In the genomic region with DNA sequence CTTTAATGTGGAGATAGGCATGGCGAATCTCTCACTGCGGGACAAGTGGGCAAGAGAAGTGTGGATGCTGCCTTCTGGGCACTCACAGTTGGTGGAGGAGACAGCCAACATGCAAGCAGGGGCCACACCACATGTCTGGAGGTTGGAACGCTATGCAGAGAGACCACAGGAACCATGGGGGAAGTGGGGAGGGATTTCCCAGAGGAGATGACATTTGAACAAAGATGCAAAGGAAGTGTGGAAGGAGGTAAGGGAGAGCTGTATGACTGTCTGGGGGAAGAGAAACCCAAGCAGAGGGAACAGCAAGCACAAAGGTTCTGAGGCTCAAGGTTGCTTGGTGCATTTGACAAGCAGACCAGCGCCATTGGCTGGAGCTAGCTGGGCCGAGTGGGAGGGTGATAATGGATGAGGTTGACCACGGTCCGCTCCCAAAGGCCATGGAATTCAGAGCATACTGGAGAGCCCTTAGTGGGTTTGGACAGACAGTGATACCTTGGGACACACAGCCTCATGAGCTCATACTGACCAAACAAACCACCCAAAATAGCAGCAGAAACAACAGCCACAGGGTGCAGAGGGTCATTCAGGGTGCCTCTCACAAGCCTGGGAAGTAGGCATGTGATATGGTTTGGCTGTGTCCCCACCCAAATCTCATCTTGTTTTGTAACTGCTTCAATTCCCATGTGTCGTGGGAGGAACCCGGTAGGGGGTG, we compare ENCODE assay signal across 22 cellular contexts. TPM values are rescaled to one million over a fixed set of nuclear protein-coding genes. Genes with fewer than 3 reads are reported as not detected.
A peak's percentile ranks its signal among the peaks of the same experiment; 100 is the strongest.
DNase-seq lines count a peak whose midpoint lies in the region; ATAC-seq, FAIRE-seq and TF ChIP-seq lines count a peak whose summit lies in the region.
"Had no signal": no experiment of that assay in that cellular context is flagged by ENCODE, and none has a peak within 500 bp of the region (broad histone marks: within the 10 kb centered on the region; RNA-seq: fewer than 3 reads in every experiment).

No MANE protein-coding gene starts in this region.

- in situ Hi-C loops in GM23248 (cut with MboI), result no loop called here
- in situ Hi-C loops in K562 (cut with MboI), result no loop called here
- in situ Hi-C loops in HepG2 (cut with HindIII; ENCODE audit: extremely low pct_ligation_motif_present, low pct_unique_long_range_greater_than_20kb), result no loop called here

- POLR2A ChIA-PET in K562 (lab: Yijun Ruan, JAX) (no interaction called here), HepG2 (lab: Yijun Ruan, JAX) (no interaction called here)

- TF ChIP-seq RAD21 in K562 (CRISPR knock-in tag; conservative IDR thresholded peaks at IDR 0.05 in 1 of 2, IDR thresholded peaks at IDR 0.05 in 1 of 2) (no peak), HepG2 (CRISPR knock-in tag; IDR thresholded peaks at IDR 0.05) (no peak)

- H3F3A ChIP-seq in GM23248 (ENCODE audit: insufficient read depth), result peaks cover 16% of the 10 kb centered on the region

- H3K9ac ChIP-seq in GM23248 (no peak overlapping the region), K562 (ENCODE audit: insufficient read depth in 1 of 2, low read depth in 2 of 2, low read length in 2 of 2) (no peak overlapping the region), HepG2 (ENCODE audit: insufficient read depth, low read depth, low read length) (no peak overlapping the region)

- intact Hi-C loops in K562 (cut with micrococcal nuclease), result no loop called here
- intact Hi-C loops in HepG2 (cut with micrococcal nuclease; ENCODE audit: unreplicated experiment), result no loop called here

- TF ChIP-seq EP300 in K562 (IDR thresholded peaks at IDR 0.05; ENCODE audit: low read length), result no peak
- no peak for TF ChIP-seq EP300 in HepG2 (IDR thresholded peaks at IDR 0.05; ENCODE audit: low read depth in 2 of 2, low read length in 2 of 2)
- no peak for TF ChIP-seq EP300 in HepG2 (CRISPR knock-in tag; IDR thresholded peaks at IDR 0.05; ENCODE audit: borderline replicate concordance)

- DNase-seq in GM23248, result peak; percentile 25
- DNase-seq in K562 (ENCODE audit: extremely low read depth in 1 of 4, low spot score in 3 of 4), result peak in 1 of 4 experiments; percentile 28
- no peak for DNase-seq in HepG2 (ENCODE audit: low spot score)
- peak; percentile 67 for DNase-seq in stromal cell of bone marrow (ENCODE audit: low read depth)
- DNase-seq in NCI-H2196 treated with DMSO at 0.1 percent for 48 hours (lab: John Stamatoyannopoulos, UW; ENCODE audit: unreplicated experiment), result no peak
- no peak for DNase-seq in activated naive CD4-positive, alpha-beta T cell (lab: John Stamatoyannopoulos, UW)
- no peak for DNase-seq in activated CD4-positive, alpha-beta T cell treated with anti-CD3 and anti-CD28 coated beads, Interleukin-2, amount 50 U/mL, for 4 hours
- DNase-seq: activated naive CD4-positive, alpha-beta T cell treated with anti-CD3 and anti-CD28 coated beads, Interleukin-2, amount 50 U/mL, for 16 hours; body of pancreas; GDM1; GOT3; mesendoderm; NCI-H1436; NCI-H2171 treated with DMSO at 0.1 percent for 48 hours; NCI-H774; nephron progenitor cell; PC-9 had no signal

- H3K27ac ChIP-seq in GM23248, result no peak overlapping the region
- no peak overlapping the region for H3K27ac ChIP-seq in K562 (ENCODE audit: extremely low read depth, low read depth, low read length)
- H3K27ac ChIP-seq in HepG2 (ENCODE audit: extremely low read length, insufficient read depth, low read length), result no peak overlapping the region
- H3K27ac ChIP-seq: body of pancreas, heart left ventricle, PC-9, SK-N-MC had no signal

- no peaks in the 10 kb centered on the region for H3K9me3 ChIP-seq in GM23248 (ENCODE audit: low read depth)
- H3K9me3 ChIP-seq in K562 (replicated peaks; ENCODE audit: control insufficient read depth, insufficient read depth, low read depth, low read length), result peaks cover 9% of the 10 kb centered on the region
- no peaks in the 10 kb centered on the region for H3K9me3 ChIP-seq in HepG2 (ENCODE audit: low read length)
- H3K9me3 ChIP-seq: body of pancreas, heart left ventricle had no signal

- H3K4me2 ChIP-seq in GM23248 (ENCODE audit: unreplicated experiment), result no peak overlapping the region
- no peak overlapping the region for H3K4me2 ChIP-seq in K562 (ENCODE audit: insufficient read depth, low read length)
- H3K4me2 ChIP-seq in HepG2 (ENCODE audit: low read depth, low read length), result no peak overlapping the region
- H3K4me2 ChIP-seq: PC-9 had no signal

- H3K4me1 ChIP-seq in GM23248 (ENCODE audit: insufficient read depth) (peaks cover 17% of the 10 kb centered on the region), K562 (replicated peaks in 1 of 2; ENCODE audit: control insufficient read depth in 2 of 2, insufficient read depth in 2 of 2, low read length in 2 of 2) (peaks cover 40 to 46% of the 10 kb centered on the region in 2 experiments), HepG2 (ENCODE audit: insufficient read depth, low read length) (0 out of 2 replicates have a peak, but pooled peaks cover 7% of the 10 kb centered on the region)
- H3K4me1 ChIP-seq: body of pancreas had no signal

- no peak for TF ChIP-seq CTCF in K562 (IDR thresholded peaks at IDR 0.05 in 2 of 3, conservative IDR thresholded peaks at IDR 0.05 in 1 of 3; ENCODE audit: insufficient read depth in 2 of 3, low read depth in 1 of 3, low read length in 3 of 3)
- no peak for TF ChIP-seq CTCF in HepG2 (CRISPR knock-in tag; IDR thresholded peaks at IDR 0.05)

- H3K79me2 ChIP-seq in GM23248 (ENCODE audit: insufficient read depth) (no peaks in the 10 kb centered on the region), K562 (ENCODE audit: control insufficient read depth, insufficient read depth, low read length) (no peaks in the 10 kb centered on the region), HepG2 (ENCODE audit: insufficient read depth, low read length) (no peaks in the 10 kb centered on the region)

- H3K36me3 ChIP-seq in GM23248 (ENCODE audit: low read depth) (no peaks in the 10 kb centered on the region), K562 (ENCODE audit: control insufficient read depth, insufficient read depth, low read length) (no peaks in the 10 kb centered on the region), HepG2 (replicated peaks in 1 of 2; ENCODE audit: control insufficient read depth in 1 of 2, insufficient read depth in 2 of 2, low read length in 2 of 2) (no peaks in the 10 kb centered on the region)
- H3K36me3 ChIP-seq: heart left ventricle had no signal

- FAIRE-seq in K562 (lab: Jason Lieb, UNC) (no peak), HepG2 (lab: Jason Lieb, UNC) (no peak)
- FAIRE-seq: islet of Langerhans had no signal

- ATAC-seq in K562, result no peak
- peak; percentile 29; the same call in 2 of the 3 replicates for ATAC-seq in HepG2
- no peak for ATAC-seq in HG03457 (IDR thresholded peaks at IDR 0.05; ENCODE audit: unreplicated experiment)
- ATAC-seq: body of pancreas, esophagus mucosa had no signal

- H3K4me3 ChIP-seq in GM23248 (no peak overlapping the region), K562 (no peak overlapping the region), HepG2 (replicated peaks in 1 of 3; ENCODE audit: insufficient read depth in 1 of 3, low read depth in 2 of 3, low read length in 3 of 3) (no peak overlapping the region)
- H3K4me3 ChIP-seq: body of pancreas, heart left ventricle, PC-9, SK-N-MC had no signal

- WGBS in GM23248 (ENCODE audit: low coverage in 1 of 2, low lambda C conversion rate in 2 of 2, missing lambda C conversion rate in 2 of 2), 2 experiments, result 82 to 85% methylated on average over 9 of the region's 9 CpGs
- 78% methylated on average over 9 of the region's 9 CpGs for WGBS in K562 (ENCODE audit: insufficient coverage, low coverage, missing lambda C conversion rate)
- WGBS in HepG2 (ENCODE audit: low lambda C conversion rate), result 36% methylated on average over 9 of the region's 9 CpGs

- H3K27me3 ChIP-seq in GM23248 (replicated peaks; ENCODE audit: insufficient read depth) (no peaks in the 10 kb centered on the region), K562 (ENCODE audit: control insufficient read depth in 2 of 2, insufficient read depth in 2 of 2, low read length in 2 of 2) (no peaks in the 10 kb centered on the region), HepG2 (ENCODE audit: control insufficient read depth in 1 of 2, insufficient read depth in 2 of 2, low read length in 2 of 2) (peaks cover 0 to 6% of the 10 kb centered on the region in 2 experiments; a peak in 2 of 5 replicates)
- H3K27me3 ChIP-seq: body of pancreas, heart left ventricle had no signal

- CTCF ChIA-PET in K562 (lab: Yijun Ruan, JAX; ENCODE audit: low intra/inter-chr PET ratio) (no interaction called here), HepG2 (lab: Yijun Ruan, JAX; ENCODE audit: low intra/inter-chr PET ratio, low total read pairs) (no interaction called here)

- no peaks in the 10 kb centered on the region for H3K9me1 ChIP-seq in K562 (ENCODE audit: control insufficient read depth, insufficient read depth, low read length)

- H4K20me1 ChIP-seq in GM23248 (ENCODE audit: insufficient read depth), result no peaks in the 10 kb centered on the region
- no peaks in the 10 kb centered on the region for H4K20me1 ChIP-seq in K562 (replicated peaks; ENCODE audit: control insufficient read depth, insufficient read depth, low read length)
- H4K20me1 ChIP-seq in HepG2 (ENCODE audit: insufficient read depth, low read length), result no peaks in the 10 kb centered on the region

- no TSS peak for BruUV-seq in K562 (replicated peaks; lab: Mats Ljungman, UMichigan)
- no TSS peak for BruUV-seq in HepG2 (replicated peaks; lab: Mats Ljungman, UMichigan)

- no peaks in the 10 kb centered on the region for H3K9me2 ChIP-seq in GM23248 (ENCODE audit: insufficient read depth)

- no peak overlapping the region for H2AFZ ChIP-seq in GM23248
- 0 out of 2 replicates have a peak overlapping the region, but pooled peaks have one; percentile 32 for H2AFZ ChIP-seq in K562 (ENCODE audit: low read depth, low read length)
- no peak overlapping the region for H2AFZ ChIP-seq in HepG2 (ENCODE audit: low read length)
- H2AFZ ChIP-seq: PC-9 had no signal

- TF ChIP-seq POLR2A in K562 (conservative IDR thresholded peaks at IDR 0.05) (no peak), HepG2 (IDR thresholded peaks at IDR 0.05; ENCODE audit: insufficient read depth in 1 of 2, low read depth in 2 of 2, low read length in 2 of 2) (no peak)

RNA-seq across cellular contexts. Expression of a gene that starts 7.6 kb away (rescaled TPM):
- 2.6 and 5.6 TPM in 2 replicates for total RNA-seq in GM23248 (2014; rRNA removed; shearing (Covaris generic))
- polyA plus RNA-seq in GM23248 (2016; fragmentation: Nextera tagmentation; extraction: Ambion mirVana) (3.8 and 5.0 TPM in 2 replicates), K562 (2011; rRNA removed) (3.6 and 10.0 TPM in 2 replicates), K562 (2014; fragmentation: Illumina TruSeq; extraction: Trizol) (6.0 and 8.2 TPM in 2 replicates), K562 (2014; fragmentation: Nextera tagmentation; extraction: Ambion mirVana) (under 1 TPM; 0.73 to 0.93 TPM), K562 (2014; rRNA removed) (9.4 and 11.4 TPM in 2 replicates), HepG2 (2011; rRNA removed) (1.9 and 2.0 TPM in 2 replicates)
- 5.9 and 9.9 TPM in 2 replicates for total RNA-seq in K562 (2011; cell fraction: chromatin; rRNA removed; ENCODE audit: low replicate concordance)
- 7.8 and 8.4 TPM in 2 replicates for total RNA-seq in K562 (2011; cell fraction: nucleolus; rRNA removed)
- total RNA-seq in K562 (2011; cell fraction: nucleoplasm; rRNA removed), result 4.7 and 6.6 TPM in 2 replicates
- total RNA-seq in K562 (2014; rRNA removed) (7.3 and 8.5 TPM in 2 replicates), K562 (2014; rRNA removed; fragmentation: Illumina TruSeq; extraction: Trizol) (2.0 and 2.2 TPM in 2 replicates), K562 (2015; rRNA removed; fragmentation: Illumina TruSeq; extraction: Trizol) (3.3 and 4.1 TPM in 2 replicates), K562 (2021) (15.5 and 15.7 TPM in 2 replicates), HepG2 (2016; rRNA removed; fragmentation: Illumina TruSeq; extraction: Trizol) (1.7 and 1.9 TPM in 2 replicates)
- 9.4 and 16.0 TPM in 2 replicates for polyA plus RNA-seq in K562 (2011; cell fraction: cytosol; rRNA removed)
- 9.5 and 9.7 TPM in 2 replicates for polyA plus RNA-seq in K562 (2011; cell fraction: nucleus; rRNA removed)
- 7.9 and 9.5 TPM in 2 replicates for polyA plus RNA-seq in K562 (2012)
- polyA minus RNA-seq in K562 (2011; rRNA and poly(A)+ RNA removed), result 2.6 and 4.1 TPM in 2 replicates
- polyA minus RNA-seq in K562 (2011; cell fraction: cytosol; rRNA and poly(A)+ RNA removed), result 3.7 and 8.8 TPM in 2 replicates
- polyA minus RNA-seq in K562 (2011; cell fraction: nucleus; rRNA and poly(A)+ RNA removed), result 2.4 and 4.6 TPM in 2 replicates
- 0.81 and 1.3 TPM in 2 replicates for total RNA-seq in HepG2 (2016; cell fraction: cytosol; rRNA removed; fragmentation: Illumina TruSeq; extraction: Trizol; ENCODE audit: low read depth)
- 1.8 and 2.0 TPM in 2 replicates for total RNA-seq in HepG2 (2016; cell fraction: insoluble cytoplasmic fraction; rRNA removed; fragmentation: Illumina TruSeq; extraction: Trizol)
- 1.8 and 2.3 TPM in 2 replicates for total RNA-seq in HepG2 (2016; cell fraction: membrane; rRNA removed; fragmentation: Illumina TruSeq; extraction: Trizol)
- total RNA-seq in HepG2 (2016; cell fraction: nucleus; rRNA removed; fragmentation: Illumina TruSeq; extraction: Trizol), result 1.4 and 1.5 TPM in 2 replicates
- polyA plus RNA-seq in HepG2 (2011; cell fraction: cytosol; rRNA removed), result 1.5 and 2.7 TPM in 2 replicates
- polyA plus RNA-seq in HepG2 (2011; cell fraction: nucleus; rRNA removed), result 6.1 and 6.2 TPM in 2 replicates
- 0.95 and 1.2 TPM in 2 replicates for polyA plus RNA-seq in HepG2 (2012)
- 0.83 and 1.3 TPM in 2 replicates for polyA plus RNA-seq in HepG2 (2016; cell fraction: cytosol; fragmentation: Illumina TruSeq; extraction: Trizol; ENCODE audit: low read depth)
- polyA plus RNA-seq in HepG2 (2016; cell fraction: insoluble cytoplasmic fraction; fragmentation: Illumina TruSeq; extraction: Trizol; ENCODE audit: low read depth), result 2.6 and 3.0 TPM in 2 replicates
- polyA plus RNA-seq in HepG2 (2016; cell fraction: membrane; fragmentation: Illumina TruSeq; extraction: Trizol; ENCODE audit: low read depth), result 1.3 and 1.8 TPM in 2 replicates
- 3.1 and 3.2 TPM in 2 replicates for polyA plus RNA-seq in HepG2 (2016; cell fraction: nucleus; fragmentation: Illumina TruSeq; extraction: Trizol; ENCODE audit: insufficient read depth, low read depth)
- 2.7 and 3.5 TPM in 2 replicates for polyA minus RNA-seq in HepG2 (2011; rRNA and poly(A)+ RNA removed; ENCODE audit: low replicate concordance)
- polyA minus RNA-seq in HepG2 (2011; cell fraction: cytosol; rRNA and poly(A)+ RNA removed), result 0.40 and 1.2 TPM in 2 replicates
- 0.50 and 0.52 TPM in 2 replicates for polyA minus RNA-seq in HepG2 (2011; cell fraction: nucleus; rRNA and poly(A)+ RNA removed)

RNA-seq across cellular contexts. Expression of a gene that starts 57.6 kb away (rescaled TPM):
- total RNA-seq in GM23248 (2014; rRNA removed; shearing (Covaris generic)), result not detected in 2 replicates
- polyA plus RNA-seq in GM23248 (2016; fragmentation: Nextera tagmentation; extraction: Ambion mirVana) (not detected in 2 replicates), K562 (2011; rRNA removed) (0.10 and 1.0 TPM in 2 replicates), K562 (2014; fragmentation: Illumina TruSeq; extraction: Trizol) (0.37 and 0.44 TPM in 2 replicates), K562 (2014; fragmentation: Nextera tagmentation; extraction: Ambion mirVana) (under 1 TPM; 0.06 to 0.07 TPM), K562 (2014; rRNA removed) (0.16 and 0.20 TPM in 2 replicates), HepG2 (2011; rRNA removed) (0.03 TPM in 1 of 2 replicates, not detected in the other)
- 0.30 and 0.76 TPM in 2 replicates for total RNA-seq in K562 (2011; cell fraction: chromatin; rRNA removed; ENCODE audit: low replicate concordance)
- 0.83 and 0.92 TPM in 2 replicates for total RNA-seq in K562 (2011; cell fraction: nucleolus; rRNA removed)
- 0.53 and 0.81 TPM in 2 replicates for total RNA-seq in K562 (2011; cell fraction: nucleoplasm; rRNA removed)
- total RNA-seq in K562 (2014; rRNA removed) (0.09 and 0.16 TPM in 2 replicates), K562 (2014; rRNA removed; fragmentation: Illumina TruSeq; extraction: Trizol) (0.13 and 0.25 TPM in 2 replicates), K562 (2015; rRNA removed; fragmentation: Illumina TruSeq; extraction: Trizol) (0.11 and 0.19 TPM in 2 replicates), K562 (2021) (0.60 and 0.69 TPM in 2 replicates), HepG2 (2016; rRNA removed; fragmentation: Illumina TruSeq; extraction: Trizol) (not detected in 2 replicates)
- polyA plus RNA-seq in K562 (2011; cell fraction: cytosol; rRNA removed), result 0.42 and 0.81 TPM in 2 replicates
- 0.44 and 0.51 TPM in 2 replicates for polyA plus RNA-seq in K562 (2011; cell fraction: nucleus; rRNA removed)
- polyA plus RNA-seq in K562 (2012), result 0.49 and 0.79 TPM in 2 replicates
- polyA minus RNA-seq in K562 (2011; rRNA and poly(A)+ RNA removed), result 0.39 TPM in 1 of 2 replicates, not detected in the other
- polyA minus RNA-seq in K562 (2011; cell fraction: cytosol; rRNA and poly(A)+ RNA removed), result 1.5 TPM in 1 of 2 replicates, not detected in the other
- 0.13 and 0.89 TPM in 2 replicates for polyA minus RNA-seq in K562 (2011; cell fraction: nucleus; rRNA and poly(A)+ RNA removed)
- not detected in 2 replicates for total RNA-seq in HepG2 (2016; cell fraction: cytosol; rRNA removed; fragmentation: Illumina TruSeq; extraction: Trizol; ENCODE audit: low read depth)
- 0.04 TPM in 1 of 2 replicates, not detected in the other for total RNA-seq in HepG2 (2016; cell fraction: insoluble cytoplasmic fraction; rRNA removed; fragmentation: Illumina TruSeq; extraction: Trizol)
- not detected in 2 replicates for total RNA-seq in HepG2 (2016; cell fraction: membrane; rRNA removed; fragmentation: Illumina TruSeq; extraction: Trizol)
- total RNA-seq in HepG2 (2016; cell fraction: nucleus; rRNA removed; fragmentation: Illumina TruSeq; extraction: Trizol), result not detected in 2 replicates
- polyA plus RNA-seq in HepG2 (2011; cell fraction: cytosol; rRNA removed), result 0.06 TPM in 1 of 2 replicates, not detected in the other
- polyA plus RNA-seq in HepG2 (2011; cell fraction: nucleus; rRNA removed), result not detected in 2 replicates
- polyA plus RNA-seq in HepG2 (2012), result 0.05 TPM in 1 of 2 replicates, not detected in the other
- not detected in 2 replicates for polyA plus RNA-seq in HepG2 (2016; cell fraction: cytosol; fragmentation: Illumina TruSeq; extraction: Trizol; ENCODE audit: low read depth)
- not detected in 2 replicates for polyA plus RNA-seq in HepG2 (2016; cell fraction: insoluble cytoplasmic fraction; fragmentation: Illumina TruSeq; extraction: Trizol; ENCODE audit: low read depth)
- not detected in 2 replicates for polyA plus RNA-seq in HepG2 (2016; cell fraction: membrane; fragmentation: Illumina TruSeq; extraction: Trizol; ENCODE audit: low read depth)
- not detected in 2 replicates for polyA plus RNA-seq in HepG2 (2016; cell fraction: nucleus; fragmentation: Illumina TruSeq; extraction: Trizol; ENCODE audit: insufficient read depth, low read depth)
- polyA minus RNA-seq in HepG2 (2011; rRNA and poly(A)+ RNA removed; ENCODE audit: low replicate concordance), result 0.70 TPM in 1 of 2 replicates, not detected in the other
- not detected in 2 replicates for polyA minus RNA-seq in HepG2 (2011; cell fraction: cytosol; rRNA and poly(A)+ RNA removed)
- polyA minus RNA-seq in HepG2 (2011; cell fraction: nucleus; rRNA and poly(A)+ RNA removed), result not detected in 2 replicates

Comparison
In these comparisons a context has a peak if more than half of its experiments do, and no peak if none do; other contexts are left out.
1. DNase-seq: peak in GM23248 (single experiment) and stromal cell of bone marrow (single experiment); none in HepG2 (single experiment), NCI-H2196 treated with DMSO at 0.1 percent for 48 hours (single experiment), activated naive CD4-positive, alpha-beta T cell (0 of 4) and activated CD4-positive, alpha-beta T cell treated with anti-CD3 and anti-CD28 coated beads, Interleukin-2, amount 50 U/mL, for 4 hours (0 of 2).